Comparison of ENCODE assay signal across 8 cellular contexts in genomic region chr1:39394598-39394997, GRCh38.
A peak's percentile ranks its signal among the peaks of the same experiment; 100 is the strongest.
DNase-seq lines count a peak whose midpoint lies in the region; FAIRE-seq and TF ChIP-seq lines count a peak whose summit lies in the region.

No MANE protein-coding gene starts in this region.

- H3K27ac ChIP-seq in C4-2B (peak overlapping the region; percentile 69), substantia nigra (ENCODE audit: low read depth, low read length, poor library complexity, severe bottlenecking) (no peak overlapping the region), WERI-Rb-1 (no peak overlapping the region)

- H3K4me1 ChIP-seq in mucosa of stomach (ENCODE audit: control insufficient read depth, insufficient read depth, low read length), result peaks cover 63% of the 10 kb centered on the region

- no peak overlapping the region for H3K4me3 ChIP-seq in LNCaP clone FGC (ENCODE audit: low read depth, low read length)
- H3K4me3 ChIP-seq in bronchial epithelial cell (ENCODE audit: low read depth, low read length), result no peak overlapping the region
- no peak overlapping the region for H3K4me3 ChIP-seq in mucosa of stomach (ENCODE audit: low read length)
- no peak overlapping the region for H3K4me3 ChIP-seq in WERI-Rb-1 (ENCODE audit: low read depth, low read length)

- H3K9me3 ChIP-seq in mucosa of stomach (ENCODE audit: control insufficient read depth, low read length) (no peaks in the 10 kb centered on the region), WERI-Rb-1 (ENCODE audit: severe bottlenecking) (no peaks in the 10 kb centered on the region)

- peak; percentile 94 for DNase-seq in LNCaP clone FGC (ENCODE audit: low read depth)
- peak; percentile 78 for DNase-seq in bronchial epithelial cell (ENCODE audit: low read depth)
- DNase-seq in DMS79 (lab: John Stamatoyannopoulos, UW), result no peak
- no peak for DNase-seq in T1000 (lab: John Stamatoyannopoulos, UW)
- no peak for DNase-seq in substantia nigra (lab: John Stamatoyannopoulos, UW)
- DNase-seq in WERI-Rb-1, result no peak

- H3K9ac ChIP-seq in mucosa of stomach (ENCODE audit: low read length), result peak overlapping the region; percentile 62

- no peak for FAIRE-seq in bronchial epithelial cell (lab: Jason Lieb, UNC)

- no peaks in the 10 kb centered on the region for H3K27me3 ChIP-seq in bronchial epithelial cell (ENCODE audit: control insufficient read depth, insufficient read depth, low read length)
- no peaks in the 10 kb centered on the region for H3K27me3 ChIP-seq in mucosa of stomach (ENCODE audit: control insufficient read depth, insufficient read depth, low read length)
- H3K27me3 ChIP-seq in WERI-Rb-1 (ENCODE audit: insufficient read depth, low read depth, severe bottlenecking), result no peaks in the 10 kb centered on the region

- TF ChIP-seq CTCF in C4-2B (conservative IDR thresholded peaks at IDR 0.05) (no peak), LNCaP clone FGC (IDR thresholded peaks at IDR 0.05; ENCODE audit: control insufficient read depth, extremely low read depth, insufficient read depth) (no peak), bronchial epithelial cell (IDR thresholded peaks at IDR 0.05; ENCODE audit: insufficient read depth, low read length, severe bottlenecking) (no peak), WERI-Rb-1 (IDR thresholded peaks at IDR 0.05; ENCODE audit: low read depth, low read length) (no peak)

- peaks cover 2% of the 10 kb centered on the region for H3K36me3 ChIP-seq in bronchial epithelial cell (ENCODE audit: control insufficient read depth, insufficient read depth, low read length)
- H3K36me3 ChIP-seq in mucosa of stomach (ENCODE audit: control insufficient read depth, insufficient read depth, low read length), result no peaks in the 10 kb centered on the region
- H3K36me3 ChIP-seq in WERI-Rb-1, result peaks cover 21% of the 10 kb centered on the region

Comparison
In these comparisons a context has a peak if more than half of its experiments do, and no peak if none do; other contexts are left out.
1. DNase-seq: peak in LNCaP clone FGC (single experiment) and bronchial epithelial cell (single experiment); none in DMS79 (single experiment), T1000 (single experiment), substantia nigra (0 of 49) and WERI-Rb-1 (single experiment).